ENCODE assay signal across 18 cellular contexts in the genomic region with DNA sequence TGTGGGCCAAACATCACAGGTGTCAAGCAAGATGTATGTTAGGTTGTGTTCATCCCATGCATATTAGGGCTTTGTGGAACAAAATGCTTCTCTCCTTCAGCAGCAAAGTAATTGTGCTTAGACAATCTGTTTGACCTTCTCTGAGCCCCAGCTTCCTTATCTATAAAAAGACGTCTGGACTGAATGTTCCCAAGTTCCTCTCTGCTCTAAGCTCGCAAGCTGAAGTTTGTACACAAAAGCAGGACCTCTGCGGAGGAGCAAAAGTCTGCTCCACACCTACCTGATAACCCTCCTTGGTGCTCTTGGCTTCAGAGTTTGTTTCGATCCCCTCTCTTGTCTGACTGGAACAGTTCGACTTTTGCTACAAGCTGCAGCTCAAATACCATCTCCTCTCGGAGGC.
"Had no signal": no experiment of that assay in that cellular context is flagged by ENCODE, and none has a peak within 500 bp of the region (broad histone marks: within the 10 kb centered on the region; RNA-seq: fewer than 3 reads in every experiment).

No MANE protein-coding gene starts in this region.

- FAIRE-seq: astrocyte, bronchial epithelial cell, frontal cortex, keratinocyte had no signal

- H3K27me3 ChIP-seq: tibial nerve, uterus had no signal

- H3K9me3 ChIP-seq: left lung, psoas muscle, tibial nerve, uterus had no signal

- H3K27ac ChIP-seq: epithelial cell of prostate, left lung, psoas muscle, SK-N-MC, tibial nerve, uterus had no signal

- ATAC-seq: left lung; natural killer cell treated with Interleukin-12 subunit alpha and Interleukin-12 subunit beta and Interleukin-15 and Interleukin-18, amount 100 ng/mL, for 72 hours; psoas muscle; sciatic nerve; stimulated activated memory B cell treated with anti-CD40 and anti-IgM and Interleukin-4, amounts not matched to agents 10 μg/mL and 1 μg/mL and 100 μg/mL, for 72 hours; T-cell had no signal

- H3K4me1 ChIP-seq: left lung, psoas muscle, tibial nerve, uterus had no signal

- H3K36me3 ChIP-seq: left lung, tibial nerve, uterus had no signal

- DNase-seq: activated CD4-positive, alpha-beta T cell treated with anti-CD3 and anti-CD28 coated beads, Interleukin-2, amount 10 ng/mL, durations not matched to agents 24 days and 14 days; activated CD4-positive, CD25-positive, alpha-beta regulatory T cell; activated naive CD4-positive, alpha-beta T cell treated with anti-CD3 and anti-CD28 coated beads, Interleukin-2, amount 10 ng/mL, durations not matched to agents 7 days and 5 days; left lung; nucleus accumbens; psoas muscle; T-cell; uterus had no signal

- H3K4me3 ChIP-seq: left lung, psoas muscle, SK-N-MC, tibial nerve, uterus had no signal
